11 cellular contexts compared by ENCODE assay signal in the genomic region with DNA sequence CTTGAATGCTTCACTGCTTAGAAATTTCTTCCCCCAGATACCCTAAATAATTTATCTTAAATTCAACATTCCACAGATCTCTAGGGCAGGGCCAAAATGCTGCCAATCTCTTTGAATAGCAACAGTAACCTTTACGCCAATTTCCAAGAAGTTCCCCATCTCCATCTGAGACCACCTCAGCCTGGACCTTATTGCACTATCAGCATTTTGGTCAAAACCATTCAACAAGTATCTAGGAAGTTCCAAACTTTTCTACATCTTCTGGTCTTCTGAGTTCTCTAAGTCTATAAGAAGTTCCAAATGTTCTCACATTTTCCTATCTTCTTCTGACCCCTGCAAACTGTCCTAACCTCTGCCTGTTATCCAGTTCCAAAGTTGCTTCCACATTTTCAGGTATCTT.
"Had no signal": no experiment of that assay in that cellular context is flagged by ENCODE, and none has a peak within 500 bp of the region (broad histone marks: within the 10 kb centered on the region; RNA-seq: fewer than 3 reads in every experiment).

No MANE protein-coding gene starts in this region.

- H2AFZ ChIP-seq: GM23248, GM23338 had no signal

- ATAC-seq: GM23338, HCT116 had no signal

- H3K4me1 ChIP-seq: HAP-1 had no signal

- H3K27ac ChIP-seq: GM23248 had no signal

- H3K4me3 ChIP-seq: GM23248, GM23338, HAP-1 had no signal

- H3K4me2 ChIP-seq: GM23338 had no signal

- H3K9me3 ChIP-seq: HAP-1 had no signal

- FAIRE-seq: H1, H54 had no signal

- DNase-seq: GM23248, GOT3, H7, H9, HCEC 1CT, HFFc6 had no signal

- H3K36me3 ChIP-seq: HAP-1 had no signal

- H3K9ac ChIP-seq: GM23248 had no signal
